ENCODE assay signal across 8 cellular contexts in genomic region chr1:167555971-167556714, GRCh38. TPM values are rescaled to one million over a fixed set of nuclear protein-coding genes. Genes with fewer than 3 reads are reported as not detected.
A peak's percentile ranks its signal among the peaks of the same experiment; 100 is the strongest.
DNase-seq lines count a peak whose midpoint lies in the region; ATAC-seq and TF ChIP-seq lines count a peak whose summit lies in the region.

No MANE protein-coding gene starts in this region.

- H3K4me1 ChIP-seq in Panc1 (ENCODE audit: control insufficient read depth, insufficient read depth, low read length) = peaks cover 6% of the 10 kb centered on the region
- peaks cover 13% of the 10 kb centered on the region for H3K4me1 ChIP-seq in testis

- CTCF ChIA-PET in Panc1 (lab: Charles Lee) = no interaction called here

- H3K9me3 ChIP-seq in Panc1 (ENCODE audit: control insufficient read depth, insufficient read depth, low read depth, low read length) = no peaks in the 10 kb centered on the region
- no peaks in the 10 kb centered on the region for H3K9me3 ChIP-seq in testis

- H3K4me3 ChIP-seq in Jurkat, Clone E6-1 (ENCODE audit: low read length) = no peak overlapping the region
- H3K4me3 ChIP-seq in Panc1 (ENCODE audit: low read depth in 2 of 2, low read length in 2 of 2) = no peak overlapping the region
- no peak overlapping the region for H3K4me3 ChIP-seq in fibroblast of the aortic adventitia (ENCODE audit: low read depth, low read length)
- no peak overlapping the region for H3K4me3 ChIP-seq in testis

- H3K27ac Mint-ChIP-seq in activated T-cell treated with anti-CD3 and anti-CD28 coated beads, Interleukin-2, amount 50 U/mL, for 72 hours = no peak overlapping the region

- H3K27ac ChIP-seq in Panc1 (ENCODE audit: low read length) = no peak overlapping the region
- H3K27ac ChIP-seq in testis = no peak overlapping the region

- H3K36me3 ChIP-seq in Panc1 (ENCODE audit: control insufficient read depth, insufficient read depth, low read length) = no peaks in the 10 kb centered on the region
- H3K36me3 ChIP-seq in testis (ENCODE audit: low read depth, missing control alignments) = no peaks in the 10 kb centered on the region

- no peaks in the 10 kb centered on the region for H3K9me3 Mint-ChIP-seq in activated T-cell treated with anti-CD3 and anti-CD28 coated beads, Interleukin-2, amount 50 U/mL, for 72 hours

- in situ Hi-C loops in Panc1 (cut with HindIII; ENCODE audit: low pct_unique_long_range_greater_than_20kb, low sequenced_read_pairs) = no loop called here

- H3K4me3 Mint-ChIP-seq in activated T-cell treated with anti-CD3 and anti-CD28 coated beads, Interleukin-2, amount 50 U/mL, for 72 hours = no peak overlapping the region

- intact Hi-C loops in Panc1 (cut with micrococcal nuclease; ENCODE audit: unreplicated experiment) (loop anchor here (5.0 kb wide), 1 partner anchor 131 kb away; no protein-coding TSS in a partner anchor), testis (cut with DNase I; ENCODE audit: low total_unique reads) (no loop called here)

- ATAC-seq in Panc1 (peak; percentile 57; the same call in 1 of the 2 replicates), HG03196 (IDR thresholded peaks at IDR 0.05; ENCODE audit: unreplicated experiment) (no peak)
- ATAC-seq in activated T-cell treated with anti-CD3 and anti-CD28 coated beads, Interleukin-2, amount 50 U/mL, for 72 hours (replicated peaks in 1 of 2) = no peak

- DNase-seq in EH (ENCODE audit: low read depth) (peak; percentile 69), Panc1 (ENCODE audit: low read depth, low spot score) (peak; percentile 63), fibroblast of the aortic adventitia (ENCODE audit: low read depth) (peak; percentile 86), occipital lobe (lab: John Stamatoyannopoulos, UW) (peak; percentile 32), testis (peak; percentile 92)
- peak; percentile 79 for DNase-seq in Jurkat, Clone E6-1 (ENCODE audit: low read depth, low spot score)
- peak; percentile 76 to 78 for DNase-seq in activated T-cell treated with anti-CD3 and anti-CD28 coated beads, Interleukin-2, amount 50 U/mL, for 72 hours

- peaks cover 34% of the 10 kb centered on the region for H3K4me1 Mint-ChIP-seq in activated T-cell treated with anti-CD3 and anti-CD28 coated beads, Interleukin-2, amount 50 U/mL, for 72 hours (ENCODE audit: low read depth)

- no peaks in the 10 kb centered on the region for H3K36me3 Mint-ChIP-seq in activated T-cell treated with anti-CD3 and anti-CD28 coated beads, Interleukin-2, amount 50 U/mL, for 72 hours (ENCODE audit: insufficient read depth in 2 of 2)

- TF ChIP-seq POLR2A in testis (IDR thresholded peaks at IDR 0.05) = no peak

- BruUV-seq in Panc1 (replicated peaks; lab: Mats Ljungman, UMichigan) = no TSS peak

- WGBS in testis, 2 donors = 28 to 32% methylated on average over 5 of the region's 5 CpGs

- H3K27me3 ChIP-seq in Panc1 (ENCODE audit: control insufficient read depth, insufficient read depth, low read length) (no peaks in the 10 kb centered on the region), testis (no peaks in the 10 kb centered on the region)

- TF ChIP-seq CTCF in Panc1 (IDR thresholded peaks at IDR 0.05) (peak; percentile 86), fibroblast of the aortic adventitia (IDR thresholded peaks at IDR 0.05; ENCODE audit: insufficient read depth, low read length) (peak; percentile 86), testis (IDR thresholded peaks at IDR 0.05) (peak; percentile 83 to 93 (median 86))

- no peaks in the 10 kb centered on the region for H3K27me3 Mint-ChIP-seq in activated T-cell treated with anti-CD3 and anti-CD28 coated beads, Interleukin-2, amount 50 U/mL, for 72 hours (ENCODE audit: low read depth)

- POLR2A ChIA-PET in Panc1 (lab: Charles Lee) = no interaction called here

RNA-seq across cellular contexts. Expression of gene CREG1, which starts 2.6 kb away (rescaled TPM):
- 29.7 TPM for polyA plus RNA-seq in Jurkat, Clone E6-1 (2012; ENCODE audit: insufficient read depth, insufficient read length)
- total RNA-seq in Panc1 (2021; ENCODE audit: unreplicated experiment) (25.9 TPM), fibroblast of the aortic adventitia (ENCODE audit: low replicate concordance) (91.4 and 272 TPM in 2 replicates), occipital lobe (45.4 TPM), testis (100 to 1,000 TPM; 181 to 215 TPM)
- polyA plus RNA-seq in Panc1 (2012; ENCODE audit: insufficient read length) = 12.3 TPM
- 1 to 10 TPM; 7.4 to 8.3 TPM for total RNA-seq in activated T-cell treated with anti-CD3 and anti-CD28 coated beads, Interleukin-2, amount 50 U/mL, for 72 hours
- polyA plus RNA-seq in testis (ENCODE audit: insufficient read depth, low read depth, low replicate concordance) = 82.4 TPM

RNA-seq across cellular contexts. Expression of gene CD247, which starts 37.8 kb away (rescaled TPM):
- 109 TPM for polyA plus RNA-seq in Jurkat, Clone E6-1 (2012; ENCODE audit: insufficient read depth, insufficient read length)
- total RNA-seq in Panc1 (2021; ENCODE audit: unreplicated experiment) (0.44 TPM), fibroblast of the aortic adventitia (ENCODE audit: low replicate concordance) (0.16 and 0.18 TPM in 2 replicates), occipital lobe (2.3 TPM), testis (1 to 10 TPM in 1 of 2 donors, under 1 TPM in 1; 0.47 to 1.1 TPM)
- polyA plus RNA-seq in Panc1 (2012; ENCODE audit: insufficient read length) = not detected
- 100 to 1,000 TPM; 160 to 178 TPM for total RNA-seq in activated T-cell treated with anti-CD3 and anti-CD28 coated beads, Interleukin-2, amount 50 U/mL, for 72 hours
- polyA plus RNA-seq in testis (ENCODE audit: insufficient read depth, low read depth, low replicate concordance) = 2.5 TPM

Comparison
In these comparisons a context has a peak if more than half of its experiments do, and no peak if none do; other contexts are left out.
1. DNase-seq: peak in every context shown above with its lines; median percentile 92 in testis; 86 in fibroblast of the aortic adventitia; 79 in Jurkat, Clone E6-1; 77 in activated T-cell treated with anti-CD3 and anti-CD28 coated beads, Interleukin-2, amount 50 U/mL, for 72 hours; 69 in EH; 63 in Panc1; 32 in occipital lobe.
2. RNA of gene CD247, which starts 37.8 kb away (total RNA-seq): 160 to 178 TPM in activated T-cell treated with anti-CD3 and anti-CD28 coated beads, Interleukin-2, amount 50 U/mL, for 72 hours; 2.3 TPM in occipital lobe (single experiment), 0.47 to 1.1 TPM in testis, 0.44 TPM in Panc1 (single experiment) and 0.16 to 0.18 TPM in fibroblast of the aortic adventitia; every median in the first group is over 10 times any median in the second.
3. Peak in every context shown above with its lines, with median percentiles within 50 percentile points of each other: CTCF ChIP-seq.